Comparison of ENCODE assay signal across 31 cellular contexts in genomic region chr2:127561371-127561770, GRCh38. TPM values are rescaled to one million over a fixed set of nuclear protein-coding genes. Genes with fewer than 3 reads are reported as not detected.
A peak's percentile ranks its signal among the peaks of the same experiment; 100 is the strongest.
DNase-seq lines count a peak whose midpoint lies in the region; ATAC-seq, FAIRE-seq and TF ChIP-seq lines count a peak whose summit lies in the region.
"Had no signal": no experiment of that assay in that cellular context is flagged by ENCODE, and none has a peak within 500 bp of the region (broad histone marks: within the 10 kb centered on the region; RNA-seq: fewer than 3 reads in every experiment).

No MANE protein-coding gene starts in this region.

- H3K4me3 ChIP-seq in HepG2 (replicated peaks in 1 of 3; ENCODE audit: insufficient read depth in 1 of 3, low read depth in 2 of 3, low read length in 3 of 3) = no peak overlapping the region
- no peak overlapping the region for H3K4me3 ChIP-seq in right lobe of liver
- no peak overlapping the region for H3K4me3 ChIP-seq in spleen
- no peak overlapping the region for H3K4me3 ChIP-seq in vagina

- FAIRE-seq in HepG2 (lab: Jason Lieb, UNC) = no peak
- FAIRE-seq: GM12892, GM19239, HTR-8/SVneo, RCC 7860 had no signal

- H3K9me3 ChIP-seq in HepG2 (ENCODE audit: low read length) (no peaks in the 10 kb centered on the region), right lobe of liver (no peaks in the 10 kb centered on the region), spleen (peaks cover 0 to 13% (median 9%) of the 10 kb centered on the region in 8 donors), vagina (no peaks in the 10 kb centered on the region)
- H3K9me3 ChIP-seq: BE2C had no signal

- POLR2A ChIA-PET in HepG2 (lab: Yijun Ruan, JAX) = no interaction called here

- TF ChIP-seq CTCF in HepG2 (CRISPR knock-in tag; IDR thresholded peaks at IDR 0.05) = no peak
- no peak for TF ChIP-seq CTCF in right lobe of liver (IDR thresholded peaks at IDR 0.05)
- no peak for TF ChIP-seq CTCF in chondrocyte (IDR thresholded peaks at IDR 0.05)
- no peak for TF ChIP-seq CTCF in spleen (IDR thresholded peaks at IDR 0.05 in 8 of 11, conservative IDR thresholded peaks at IDR 0.05 in 3 of 11)
- TF ChIP-seq CTCF in vagina (IDR thresholded peaks at IDR 0.05) = no peak

- DNase-seq in HepG2 (ENCODE audit: low spot score) = no peak
- DNase-seq in right lobe of liver = no peak
- peak; percentile 60 for DNase-seq in chondrocyte (ENCODE audit: low spot score)
- peak; percentile 37 for DNase-seq in spleen
- peak; percentile 25 to 27 for DNase-seq in vagina (ENCODE audit: extremely low spot score in 2 of 2)
- no peak for DNase-seq in A172 (ENCODE audit: low spot score)
- no peak for DNase-seq in immature natural killer cell
- DNase-seq: ACHN; BE2C; CD8-positive, alpha-beta memory T cell; DMS 273 treated with DMSO at 0.1 percent for 48 hours; DMS79 treated with DMSO at 0.1 percent for 48 hours; GF-D8; KBM-7; MV-4-11; NCI-H1105; NCI-H1436 treated with DMSO at 0.1 percent for 48 hours; NCI-H187 treated with DMSO at 0.1 percent for 48 hours; NCI-H2171 treated with DMSO at 0.1 percent for 48 hours; NCI-H345; NCI-H510A treated with DMSO at 0.1 percent for 48 hours; NCI-H748 treated with DMSO at 0.1 percent for 48 hours; SIG-M5 had no signal

- no TSS peak for BruUV-seq in HepG2 (replicated peaks; lab: Mats Ljungman, UMichigan)

- no peak overlapping the region for H2AFZ ChIP-seq in HepG2 (ENCODE audit: low read length)

- H3K9me3 Mint-ChIP-seq in chondrocyte (ENCODE audit: low read depth) (peaks cover 13% of the 10 kb centered on the region), immature natural killer cell (peaks cover 0 to 14% (median 10%) of the 10 kb centered on the region in 6 donors)

- no peaks in the 10 kb centered on the region for H3K79me2 ChIP-seq in HepG2 (ENCODE audit: insufficient read depth, low read length)

- WGBS in HepG2 (ENCODE audit: low lambda C conversion rate) = 44% methylated on average over 8 of the region's 8 CpGs
- WGBS in right lobe of liver (ENCODE audit: insufficient coverage, low coverage, low lambda C conversion rate, missing lambda C conversion rate) = 89% methylated on average over 8 of the region's 8 CpGs
- WGBS in spleen, 5 donors = 89 to 96% (median 93%) methylated on average over 8 of the region's 8 CpGs

- H3K27me3 Mint-ChIP-seq in chondrocyte (ENCODE audit: low read depth) (peaks cover 12% of the 10 kb centered on the region), immature natural killer cell (ENCODE audit: low read depth in 3 of 3) (peaks cover 0 to 14% (median 12%) of the 10 kb centered on the region in 3 donors)

- no peak for TF ChIP-seq POLR2A in HepG2 (IDR thresholded peaks at IDR 0.05; ENCODE audit: insufficient read depth in 1 of 2, low read depth in 2 of 2, low read length in 2 of 2)
- no peak for TF ChIP-seq POLR2A in right lobe of liver (IDR thresholded peaks at IDR 0.05)
- no peak for TF ChIP-seq POLR2A in spleen (IDR thresholded peaks at IDR 0.05)
- TF ChIP-seq POLR2A in vagina (IDR thresholded peaks at IDR 0.05) = no peak

- H3K27ac Mint-ChIP-seq in chondrocyte (ENCODE audit: unreplicated experiment) (no peak overlapping the region), immature natural killer cell (no peak overlapping the region)
- H3K27ac Mint-ChIP-seq: CD8-positive, alpha-beta memory T cell had no signal

- peaks cover 6% of the 10 kb centered on the region for H3K36me3 Mint-ChIP-seq in chondrocyte (ENCODE audit: low read depth)
- H3K36me3 Mint-ChIP-seq in immature natural killer cell = no peaks in the 10 kb centered on the region
- H3K36me3 Mint-ChIP-seq: CD14-positive monocyte had no signal

- H3K27ac ChIP-seq in HepG2 (ENCODE audit: extremely low read length, insufficient read depth, low read length) (no peak overlapping the region), right lobe of liver (no peak overlapping the region), spleen (no peak overlapping the region), vagina (no peak overlapping the region)

- ATAC-seq in HepG2 = no peak
- ATAC-seq in right lobe of liver = no peak
- ATAC-seq in HG02870 (IDR thresholded peaks at IDR 0.05; ENCODE audit: unreplicated experiment) = no peak
- ATAC-seq: HCT116 had no signal

- H3K4me2 ChIP-seq in HepG2 (ENCODE audit: low read depth, low read length) = no peak overlapping the region

- peaks cover 4 to 53% of the 10 kb centered on the region in 2 experiments; a peak in 4 of 5 replicates for H3K27me3 ChIP-seq in HepG2 (ENCODE audit: control insufficient read depth in 1 of 2, insufficient read depth in 2 of 2, low read length in 2 of 2)
- no peaks in the 10 kb centered on the region for H3K27me3 ChIP-seq in right lobe of liver
- H3K27me3 ChIP-seq in spleen (replicated peaks in 1 of 7) = peaks cover 0 to 13% (median 0%) of the 10 kb centered on the region in 7 donors
- no peaks in the 10 kb centered on the region for H3K27me3 ChIP-seq in vagina
- H3K27me3 ChIP-seq: BE2C had no signal

- H4K20me1 ChIP-seq in HepG2 (ENCODE audit: insufficient read depth, low read length) = no peaks in the 10 kb centered on the region

- no peak for TF ChIP-seq RAD21 in HepG2 (CRISPR knock-in tag; IDR thresholded peaks at IDR 0.05)

- no peak overlapping the region for H3K4me3 Mint-ChIP-seq in chondrocyte (ENCODE audit: unreplicated experiment)
- no peak overlapping the region for H3K4me3 Mint-ChIP-seq in immature natural killer cell
- H3K4me3 Mint-ChIP-seq: CD14-positive monocyte; CD8-positive, alpha-beta memory T cell had no signal

- H3K36me3 ChIP-seq in HepG2 (replicated peaks in 1 of 2; ENCODE audit: control insufficient read depth in 1 of 2, insufficient read depth in 2 of 2, low read length in 2 of 2) (no peaks in the 10 kb centered on the region), right lobe of liver (no peaks in the 10 kb centered on the region), spleen (no peaks in the 10 kb centered on the region), vagina (no peaks in the 10 kb centered on the region)
- H3K36me3 ChIP-seq: BE2C had no signal

- intact Hi-C loops in HepG2 (cut with micrococcal nuclease; ENCODE audit: unreplicated experiment) = loop anchor here (5.0 kb wide), 1 partner anchor 364 kb away; no protein-coding TSS in a partner anchor
- intact Hi-C loops in right lobe of liver (cut with DNase I) = no loop called here
- intact Hi-C loops in spleen (cut with DNase I; ENCODE audit: low total_unique reads) = no loop called here
- intact Hi-C loops in vagina (cut with DNase I) = no loop called here

- CTCF ChIA-PET in HepG2 (lab: Yijun Ruan, JAX; ENCODE audit: low intra/inter-chr PET ratio, low total read pairs) = no interaction called here

- peaks cover 27% of the 10 kb centered on the region for H3K4me1 ChIP-seq in HepG2 (ENCODE audit: insufficient read depth, low read length)
- no peaks in the 10 kb centered on the region for H3K4me1 ChIP-seq in right lobe of liver
- peaks cover 0 to 21% (median 5%) of the 10 kb centered on the region in 6 donors for H3K4me1 ChIP-seq in spleen
- H3K4me1 ChIP-seq in vagina = no peaks in the 10 kb centered on the region
- H3K4me1 ChIP-seq: BE2C had no signal

- H3K4me1 Mint-ChIP-seq in chondrocyte (ENCODE audit: low read depth) (peaks cover 4% of the 10 kb centered on the region), immature natural killer cell (no peaks in the 10 kb centered on the region)

- H3K9ac ChIP-seq in HepG2 (ENCODE audit: insufficient read depth, low read depth, low read length) = no peak overlapping the region

- in situ Hi-C loops in HepG2 (cut with HindIII; ENCODE audit: extremely low pct_ligation_motif_present, low pct_unique_long_range_greater_than_20kb) = no loop called here

- TF ChIP-seq EP300 in HepG2 (IDR thresholded peaks at IDR 0.05; ENCODE audit: low read depth in 2 of 2, low read length in 2 of 2) = no peak
- TF ChIP-seq EP300 in HepG2 (CRISPR knock-in tag; IDR thresholded peaks at IDR 0.05; ENCODE audit: borderline replicate concordance) = no peak

RNA-seq across cellular contexts. Expression of gene MYO7B, which starts 25.9 kb away (rescaled TPM):
- total RNA-seq in HepG2 (2016; rRNA removed; fragmentation: Illumina TruSeq; extraction: Trizol) = not detected in 2 replicates
- not detected in 2 replicates for total RNA-seq in HepG2 (2016; cell fraction: cytosol; rRNA removed; fragmentation: Illumina TruSeq; extraction: Trizol; ENCODE audit: low read depth)
- not detected in 2 replicates for total RNA-seq in HepG2 (2016; cell fraction: insoluble cytoplasmic fraction; rRNA removed; fragmentation: Illumina TruSeq; extraction: Trizol)
- total RNA-seq in HepG2 (2016; cell fraction: membrane; rRNA removed; fragmentation: Illumina TruSeq; extraction: Trizol) = not detected in 2 replicates
- not detected in 2 replicates for total RNA-seq in HepG2 (2016; cell fraction: nucleus; rRNA removed; fragmentation: Illumina TruSeq; extraction: Trizol)
- 0.03 TPM in 1 of 2 replicates, not detected in the other for polyA plus RNA-seq in HepG2 (2011; rRNA removed)
- 0.01 TPM in 1 of 2 replicates, not detected in the other for polyA plus RNA-seq in HepG2 (2011; cell fraction: cytosol; rRNA removed)
- 0.11 and 0.12 TPM in 2 replicates for polyA plus RNA-seq in HepG2 (2011; cell fraction: nucleus; rRNA removed)
- polyA plus RNA-seq in HepG2 (2012) = not detected in 2 replicates
- not detected in 2 replicates for polyA plus RNA-seq in HepG2 (2016; cell fraction: cytosol; fragmentation: Illumina TruSeq; extraction: Trizol; ENCODE audit: low read depth)
- polyA plus RNA-seq in HepG2 (2016; cell fraction: insoluble cytoplasmic fraction; fragmentation: Illumina TruSeq; extraction: Trizol; ENCODE audit: low read depth) = not detected in 2 replicates
- polyA plus RNA-seq in HepG2 (2016; cell fraction: membrane; fragmentation: Illumina TruSeq; extraction: Trizol; ENCODE audit: low read depth) = not detected in 2 replicates
- polyA plus RNA-seq in HepG2 (2016; cell fraction: nucleus; fragmentation: Illumina TruSeq; extraction: Trizol; ENCODE audit: insufficient read depth, low read depth) = not detected in 2 replicates
- polyA minus RNA-seq in HepG2 (2011; rRNA and poly(A)+ RNA removed; ENCODE audit: low replicate concordance) = 0.02 TPM in 1 of 2 replicates, not detected in the other
- polyA minus RNA-seq in HepG2 (2011; cell fraction: cytosol; rRNA and poly(A)+ RNA removed) = not detected in 2 replicates
- polyA minus RNA-seq in HepG2 (2011; cell fraction: nucleus; rRNA and poly(A)+ RNA removed) = not detected in 2 replicates
- 1 to 10 TPM in 2 of 6 experiments, under 1 TPM in 3, not detected in 1; 0.21 to 2.7 (median 0.37) TPM for total RNA-seq in right lobe of liver
- 0.02 to 0.31 TPM in 2 of 3 replicates, not detected in the other for total RNA-seq in chondrocyte
- total RNA-seq in spleen = 10 to 100 TPM; 32.3 to 55.7 (median 50.1) TPM
- 100 to 1,000 TPM in 2 of 3 donors, 10 to 100 TPM in 1; 76.9 to 165 (median 103) TPM for polyA plus RNA-seq in spleen
- total RNA-seq in vagina = not detected
- 1.6 and 6.1 TPM in 2 replicates for total RNA-seq in A172 (2014; rRNA removed; shearing (Covaris generic))
- under 1 TPM in 1 of 3 donors, not detected in 2; 0.37 TPM for polyA plus RNA-seq in immature natural killer cell
- total RNA-seq: CD8-positive, alpha-beta memory T cell; MCF 10A had no signal
- polyA plus RNA-seq: CD8-positive, alpha-beta memory T cell had no signal

RNA-seq across cellular contexts. Expression of gene IWS1, which starts 35.1 kb away (rescaled TPM):
- total RNA-seq in HepG2 (2016; rRNA removed; fragmentation: Illumina TruSeq; extraction: Trizol) (62.3 and 90.2 TPM in 2 replicates), right lobe of liver (10 to 100 TPM; 15.7 to 27.9 (median 20.1) TPM), chondrocyte (32.4 to 41.8 TPM (median 37.4 TPM) in 3 replicates), spleen (10 to 100 TPM; 40.5 to 59.7 (median 44.3) TPM), vagina (40.8 TPM)
- total RNA-seq in HepG2 (2016; cell fraction: cytosol; rRNA removed; fragmentation: Illumina TruSeq; extraction: Trizol; ENCODE audit: low read depth) = 6.7 and 7.7 TPM in 2 replicates
- total RNA-seq in HepG2 (2016; cell fraction: insoluble cytoplasmic fraction; rRNA removed; fragmentation: Illumina TruSeq; extraction: Trizol) = 62.9 and 85.5 TPM in 2 replicates
- total RNA-seq in HepG2 (2016; cell fraction: membrane; rRNA removed; fragmentation: Illumina TruSeq; extraction: Trizol) = 17.1 and 18.1 TPM in 2 replicates
- 52.7 and 54.8 TPM in 2 replicates for total RNA-seq in HepG2 (2016; cell fraction: nucleus; rRNA removed; fragmentation: Illumina TruSeq; extraction: Trizol)
- polyA plus RNA-seq in HepG2 (2011; rRNA removed) (25.7 and 28.9 TPM in 2 replicates), spleen (10 to 100 TPM; 18.8 to 28.1 (median 22.0) TPM), immature natural killer cell (10 to 100 TPM in 2 of 3 donors, 1 to 10 TPM in 1; 3.8 to 32.2 (median 13.1) TPM)
- polyA plus RNA-seq in HepG2 (2011; cell fraction: cytosol; rRNA removed) = 16.1 and 24.8 TPM in 2 replicates
- polyA plus RNA-seq in HepG2 (2011; cell fraction: nucleus; rRNA removed) = 17.9 and 22.5 TPM in 2 replicates
- polyA plus RNA-seq in HepG2 (2012) = 43.1 and 48.6 TPM in 2 replicates
- polyA plus RNA-seq in HepG2 (2016; cell fraction: cytosol; fragmentation: Illumina TruSeq; extraction: Trizol; ENCODE audit: low read depth) = 4.3 and 4.7 TPM in 2 replicates
- 87.1 and 88.3 TPM in 2 replicates for polyA plus RNA-seq in HepG2 (2016; cell fraction: insoluble cytoplasmic fraction; fragmentation: Illumina TruSeq; extraction: Trizol; ENCODE audit: low read depth)
- 9.9 and 10.2 TPM in 2 replicates for polyA plus RNA-seq in HepG2 (2016; cell fraction: membrane; fragmentation: Illumina TruSeq; extraction: Trizol; ENCODE audit: low read depth)
- polyA plus RNA-seq in HepG2 (2016; cell fraction: nucleus; fragmentation: Illumina TruSeq; extraction: Trizol; ENCODE audit: insufficient read depth, low read depth) = 60.9 and 64.3 TPM in 2 replicates
- polyA minus RNA-seq in HepG2 (2011; rRNA and poly(A)+ RNA removed; ENCODE audit: low replicate concordance) = 7.4 and 11.6 TPM in 2 replicates
- 28.7 and 30.0 TPM in 2 replicates for polyA minus RNA-seq in HepG2 (2011; cell fraction: cytosol; rRNA and poly(A)+ RNA removed)
- polyA minus RNA-seq in HepG2 (2011; cell fraction: nucleus; rRNA and poly(A)+ RNA removed) = 43.5 and 63.2 TPM in 2 replicates
- total RNA-seq in A172 (2014; rRNA removed; shearing (Covaris generic)) = 56.2 and 72.9 TPM in 2 replicates

Comparison
In these comparisons a context has a peak if more than half of its experiments do, and no peak if none do; other contexts are left out.
1. DNase-seq: peak in chondrocyte (single experiment), spleen (single experiment) and vagina (2 of 2); none in HepG2 (single experiment), right lobe of liver (0 of 3), A172 (single experiment) and immature natural killer cell (0 of 3).